2 cellular contexts compared by ENCODE assay signal in genomic region chr7:33735403-33735802, GRCh38.
A peak's percentile ranks its signal among the peaks of the same experiment; 100 is the strongest.
TF ChIP-seq lines count a peak whose summit lies in the region.

No MANE protein-coding gene starts in this region.

TF ChIP-seq in SK-N-SH treated with all-trans-retinoic acid at 6 μM for 48 hours, 23 proteins besides CTCF, POLR2A, EP300 and RAD21 (continued from another document):
- TF ChIP-seq TSHZ2 (CRISPR knock-in tag; IDR thresholded peaks at IDR 0.05) (no peak), ZFP3 (CRISPR knock-in tag; IDR thresholded peaks at IDR 0.05) (peak; percentile 71; the same call in 1 of the 2 replicates), RARB (CRISPR knock-in tag; IDR thresholded peaks at IDR 0.05) (no peak)

TF ChIP-seq in SK-N-SH, 30 proteins besides CTCF, POLR2A, EP300 and RAD21 (continued from another document):
- TF ChIP-seq REST (IDR thresholded peaks at IDR 0.05; ENCODE audit: low read depth, low read length): no peak
- no peak for TF ChIP-seq ELF1 (IDR thresholded peaks at IDR 0.05)
- no peak for TF ChIP-seq NFIC (IDR thresholded peaks at IDR 0.05; ENCODE audit: borderline replicate concordance)
- no peak for TF ChIP-seq FOXM1 (IDR thresholded peaks at IDR 0.05; ENCODE audit: low read depth)
- no peak for TF ChIP-seq GABPA (IDR thresholded peaks at IDR 0.05; ENCODE audit: low read depth)
- no peak for TF ChIP-seq TCF12 (IDR thresholded peaks at IDR 0.05)
- no peak for TF ChIP-seq YY1 (IDR thresholded peaks at IDR 0.05; ENCODE audit: low read depth)
- no peak for TF ChIP-seq RCOR1 (IDR thresholded peaks at IDR 0.05; ENCODE audit: low read length)
- no peak for TF ChIP-seq NRF1 (IDR thresholded peaks at IDR 0.05; ENCODE audit: low read depth, low read length)
- TF ChIP-seq, protein P1, sequence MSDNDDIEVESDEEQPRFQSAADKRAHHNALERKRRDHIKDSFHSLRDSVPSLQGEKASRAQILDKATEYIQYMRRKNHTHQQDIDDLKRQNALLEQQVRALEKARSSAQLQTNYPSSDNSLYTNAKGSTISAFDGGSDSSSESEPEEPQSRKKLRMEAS (IDR thresholded peaks at IDR 0.05; ENCODE audit: low read depth): no peak
- no peak for TF ChIP-seq SMC3 (IDR thresholded peaks at IDR 0.05; ENCODE audit: low read depth, low read length)
- no peak for TF ChIP-seq JUND (IDR thresholded peaks at IDR 0.05)
